Comparison of ENCODE assay signal across 1 cellular context in genomic region chr3:143078883-143079282, GRCh38.
TF ChIP-seq lines count a peak whose summit lies in the region.

No MANE protein-coding gene starts in this region.

TF ChIP-seq in A549, 52 proteins besides CTCF, POLR2A, EP300 and RAD21 (continued from another document):
- no peak for TF ChIP-seq PHF8 (IDR thresholded peaks at IDR 0.05; ENCODE audit: borderline replicate concordance, low read depth)
- TF ChIP-seq POLR2AphosphoS2 (conservative IDR thresholded peaks at IDR 0.05; ENCODE audit: low read length), result no peak
- TF ChIP-seq HOXB5 (CRISPR knock-in tag; IDR thresholded peaks at IDR 0.05), result no peak
